8 cellular contexts compared by ENCODE assay signal in genomic region chr2:138829326-138829725, GRCh38. TPM values are rescaled to one million over a fixed set of nuclear protein-coding genes. Genes with fewer than 3 reads are reported as not detected.
DNase-seq lines count a peak whose midpoint lies in the region; TF ChIP-seq lines count a peak whose summit lies in the region.

No MANE protein-coding gene starts in this region.

- no peak overlapping the region for H3K27ac Mint-ChIP-seq in T-helper 2 cell treated with Interferon-gamma antibody and Interleukin-4, amounts not matched to agents 5 μg/mL and 100 μg/mL, for 36 hours
- H3K27ac Mint-ChIP-seq in glutamatergic neuron (ENCODE audit: unreplicated experiment), result no peak overlapping the region

- TF ChIP-seq CTCF in VCaP (conservative IDR thresholded peaks at IDR 0.05) (peak; percentile 81), glutamatergic neuron (IDR thresholded peaks at IDR 0.05; ENCODE audit: partially characterized antibody, unreplicated experiment) (no peak)

- DNase-seq in T-helper 2 cell (peak in 3 of 5 experiments; percentile 2 to 13 (median 5)), HCEC 1CT (peak; percentile 13), NCI-H146 (lab: John Stamatoyannopoulos, UW) (peak; percentile 84), glutamatergic neuron (peak; percentile 78)
- no peak for DNase-seq in T-helper 2 cell treated with Interferon-gamma antibody and Interleukin-4, amounts not matched to agents 5 μg/mL and 100 μg/mL, for 36 hours (ENCODE audit: low spot score)
- peak; percentile 6 for DNase-seq in stimulated activated CD8-positive, alpha-beta memory T cell treated with anti-CD3 and anti-CD28 coated beads, Interleukin-4, amount 100 ng/mL, for 24 hours (ENCODE audit: low read depth)
- no peak for DNase-seq in activated CD4-positive, CD25-positive, alpha-beta regulatory T cell treated with anti-CD3 and anti-CD28 coated beads, Interleukin-2, amount 50 U/mL, for 72 hours

- H3K4me1 Mint-ChIP-seq in T-helper 2 cell treated with Interferon-gamma antibody and Interleukin-4, amounts not matched to agents 5 μg/mL and 100 μg/mL, for 36 hours (ENCODE audit: low read depth), result no peaks in the 10 kb centered on the region
- H3K4me1 Mint-ChIP-seq in glutamatergic neuron (ENCODE audit: low read depth, unreplicated experiment), result peaks cover 13% of the 10 kb centered on the region

- H3K36me3 Mint-ChIP-seq in T-helper 2 cell treated with Interferon-gamma antibody and Interleukin-4, amounts not matched to agents 5 μg/mL and 100 μg/mL, for 36 hours (ENCODE audit: low read depth), result no peaks in the 10 kb centered on the region
- no peaks in the 10 kb centered on the region for H3K36me3 Mint-ChIP-seq in glutamatergic neuron (ENCODE audit: unreplicated experiment)

- peak overlapping the region; percentile 34 for H3K27ac ChIP-seq in VCaP

- H3K9me3 Mint-ChIP-seq in T-helper 2 cell treated with Interferon-gamma antibody and Interleukin-4, amounts not matched to agents 5 μg/mL and 100 μg/mL, for 36 hours, result no peaks in the 10 kb centered on the region
- H3K9me3 Mint-ChIP-seq in glutamatergic neuron (ENCODE audit: unreplicated experiment), result no peaks in the 10 kb centered on the region

- H3K27me3 Mint-ChIP-seq in T-helper 2 cell treated with Interferon-gamma antibody and Interleukin-4, amounts not matched to agents 5 μg/mL and 100 μg/mL, for 36 hours (ENCODE audit: low read depth), result peaks cover 4% of the 10 kb centered on the region
- H3K27me3 Mint-ChIP-seq in glutamatergic neuron (ENCODE audit: unreplicated experiment), result peaks cover 2% of the 10 kb centered on the region

- H3K4me3 Mint-ChIP-seq in T-helper 2 cell treated with Interferon-gamma antibody and Interleukin-4, amounts not matched to agents 5 μg/mL and 100 μg/mL, for 36 hours, result no peak overlapping the region
- H3K4me3 Mint-ChIP-seq in glutamatergic neuron (ENCODE audit: unreplicated experiment), result no peak overlapping the region

RNA-seq across cellular contexts. Expression of gene NXPH2, which starts 49.1 kb away (rescaled TPM):
- 0.83 TPM for total RNA-seq in glutamatergic neuron (ENCODE audit: unreplicated experiment)

Comparison
In these comparisons a context has a peak if more than half of its experiments do, and no peak if none do; other contexts are left out.
1. DNase-seq: peak in T-helper 2 cell (3 of 5), HCEC 1CT (single experiment), NCI-H146 (single experiment), glutamatergic neuron (single experiment) and stimulated activated CD8-positive, alpha-beta memory T cell treated with anti-CD3 and anti-CD28 coated beads, Interleukin-4, amount 100 ng/mL, for 24 hours (single experiment); none in T-helper 2 cell treated with Interferon-gamma antibody and Interleukin-4, amounts not matched to agents 5 μg/mL and 100 μg/mL, for 36 hours (single experiment) and activated CD4-positive, CD25-positive, alpha-beta regulatory T cell treated with anti-CD3 and anti-CD28 coated beads, Interleukin-2, amount 50 U/mL, for 72 hours (single experiment).